20 cellular contexts compared by ENCODE assay signal in genomic region chr20:24502661-24503060, GRCh38. TPM values are rescaled to one million over a fixed set of nuclear protein-coding genes. Genes with fewer than 3 reads are reported as not detected.
DNase-seq lines count a peak whose midpoint lies in the region; ATAC-seq, FAIRE-seq and TF ChIP-seq lines count a peak whose summit lies in the region.
"Had no signal": no experiment of that assay in that cellular context is flagged by ENCODE, and none has a peak within 500 bp of the region (broad histone marks: within the 10 kb centered on the region; RNA-seq: fewer than 3 reads in every experiment).

No MANE protein-coding gene starts in this region.

- H3K27ac Mint-ChIP-seq in astrocyte (ENCODE audit: unreplicated experiment) (peak overlapping the region; percentile 99), mesothelial cell of epicardium (peak overlapping the region; percentile 86)
- H3K27ac Mint-ChIP-seq: CD4-positive, alpha-beta T cell; dendritic cell treated with granulocyte-macrophage colony-stimulating factor and Interleukin-4, amounts not matched to agents 40 ng/mL and 50 ng/mL, for 4 days; stimulated activated naive B cell treated with anti-CD40 and anti-IgM and Interleukin-4, amounts not matched to agents 10 μg/mL and 1 μg/mL and 100 μg/mL, for 72 hours had no signal

- peaks cover 26% of the 10 kb centered on the region for H3K4me1 ChIP-seq in astrocyte (ENCODE audit: insufficient read depth, low read length)

- H3K79me2 ChIP-seq in astrocyte (ENCODE audit: insufficient read depth, low read length) = peaks cover 2% of the 10 kb centered on the region

- peaks cover 47% of the 10 kb centered on the region for H3K4me1 Mint-ChIP-seq in astrocyte (ENCODE audit: low read depth, unreplicated experiment)
- peaks cover 28% of the 10 kb centered on the region for H3K4me1 Mint-ChIP-seq in mesothelial cell of epicardium
- H3K4me1 Mint-ChIP-seq: stimulated activated naive B cell treated with anti-CD40 and anti-IgM and Interleukin-4, amounts not matched to agents 10 μg/mL and 1 μg/mL and 100 μg/mL, for 72 hours had no signal

- H3K9me3 Mint-ChIP-seq in astrocyte (ENCODE audit: unreplicated experiment) (no peaks in the 10 kb centered on the region), mesothelial cell of epicardium (no peaks in the 10 kb centered on the region)
- H3K9me3 Mint-ChIP-seq: CD4-positive, alpha-beta T cell; dendritic cell treated with granulocyte-macrophage colony-stimulating factor and Interleukin-4, amounts not matched to agents 40 ng/mL and 50 ng/mL, for 4 days; stimulated activated naive B cell treated with anti-CD40 and anti-IgM and Interleukin-4, amounts not matched to agents 10 μg/mL and 1 μg/mL and 100 μg/mL, for 72 hours had no signal

- H3K4me2 ChIP-seq in astrocyte (ENCODE audit: low read length) = peak overlapping the region; percentile 81

- H4K20me1 ChIP-seq in astrocyte (ENCODE audit: insufficient read depth, low read length) = peaks cover 5% of the 10 kb centered on the region

- H3K27me3 Mint-ChIP-seq in astrocyte (ENCODE audit: low read depth, unreplicated experiment) (no peaks in the 10 kb centered on the region), mesothelial cell of epicardium (ENCODE audit: low read depth) (no peaks in the 10 kb centered on the region)
- H3K27me3 Mint-ChIP-seq: CD4-positive, alpha-beta T cell had no signal

- H3K4me3 ChIP-seq in astrocyte (ENCODE audit: insufficient read depth, low read depth, low read length) (peak overlapping the region; percentile 27), fibroblast of the aortic adventitia (ENCODE audit: low read depth, low read length) (no peak overlapping the region)
- H3K4me3 ChIP-seq: SK-N-MC had no signal

- TF ChIP-seq CTCF in astrocyte (IDR thresholded peaks at IDR 0.05; ENCODE audit: insufficient read depth, low read depth, low read length) = no peak
- TF ChIP-seq CTCF in fibroblast of the aortic adventitia (IDR thresholded peaks at IDR 0.05; ENCODE audit: insufficient read depth, low read length) = no peak
- TF ChIP-seq CTCF in mesothelial cell of epicardium (IDR thresholded peaks at IDR 0.05; ENCODE audit: unreplicated experiment) = no peak

- no peaks in the 10 kb centered on the region for H3K9me3 ChIP-seq in astrocyte (ENCODE audit: insufficient read depth, low read depth, low read length)

- H2AFZ ChIP-seq in astrocyte (ENCODE audit: low read depth, low read length) = peak overlapping the region; percentile 19

- ATAC-seq in HG02571 (IDR thresholded peaks at IDR 0.05; ENCODE audit: unreplicated experiment) = no peak
- ATAC-seq: stimulated activated naive B cell treated with anti-CD40 and anti-IgM and Interleukin-4, amounts not matched to agents 10 μg/mL and 1 μg/mL and 100 μg/mL, for 72 hours had no signal

- no peaks in the 10 kb centered on the region for H3K36me3 ChIP-seq in astrocyte (ENCODE audit: insufficient read depth, low read length)

- peak overlapping the region; percentile 47 for H3K4me3 Mint-ChIP-seq in astrocyte (ENCODE audit: unreplicated experiment)
- H3K4me3 Mint-ChIP-seq in mesothelial cell of epicardium = no peak overlapping the region
- H3K4me3 Mint-ChIP-seq: CD4-positive, alpha-beta T cell; dendritic cell treated with granulocyte-macrophage colony-stimulating factor and Interleukin-4, amounts not matched to agents 40 ng/mL and 50 ng/mL, for 4 days; stimulated activated naive B cell treated with anti-CD40 and anti-IgM and Interleukin-4, amounts not matched to agents 10 μg/mL and 1 μg/mL and 100 μg/mL, for 72 hours had no signal

- FAIRE-seq in astrocyte (lab: Jason Lieb, UNC) = peak; percentile 13

- no peaks in the 10 kb centered on the region for H3K27me3 ChIP-seq in astrocyte (ENCODE audit: insufficient read depth, low read length)

- peak; percentile 16 for DNase-seq in A172 (ENCODE audit: low spot score)
- DNase-seq in astrocyte (ENCODE audit: low read depth) = peak; percentile 42
- peak; percentile 44 for DNase-seq in fibroblast of the aortic adventitia (ENCODE audit: low read depth)
- no peak for DNase-seq in mesothelial cell of epicardium (ENCODE audit: low spot score in 2 of 2, unreplicated experiment in 2 of 2)
- DNase-seq in GM19238 (ENCODE audit: insufficient read length, low spot score) = no peak
- no peak for DNase-seq in activated CD4-positive, alpha-beta T cell treated with anti-CD3 and anti-CD28 coated beads, Interleukin-2, amount 50 U/mL, for 1 hour
- no peak for DNase-seq in COR-L47 (lab: John Stamatoyannopoulos, UW)
- DNase-seq: ACHN; CD4-positive, alpha-beta T cell; Karpas-422; NCI-H1092; NCI-H69; OCI-M1; stimulated activated naive B cell treated with anti-CD40 and anti-IgM and Interleukin-4, amounts not matched to agents 10 μg/mL and 1 μg/mL and 100 μg/mL, for 72 hours; T-helper 9 cell; trophoblast cell had no signal

- peak overlapping the region; percentile 81 for H3K9ac ChIP-seq in astrocyte (ENCODE audit: low read length)

- H3K27ac ChIP-seq in astrocyte (ENCODE audit: low read depth, low read length) = peak overlapping the region; percentile 95
- H3K27ac ChIP-seq: SK-N-MC had no signal

- H3K36me3 Mint-ChIP-seq in astrocyte (ENCODE audit: low read depth, unreplicated experiment) (peaks cover 4% of the 10 kb centered on the region), mesothelial cell of epicardium (no peaks in the 10 kb centered on the region)
- H3K36me3 Mint-ChIP-seq: stimulated activated naive B cell treated with anti-CD40 and anti-IgM and Interleukin-4, amounts not matched to agents 10 μg/mL and 1 μg/mL and 100 μg/mL, for 72 hours had no signal

RNA-seq across cellular contexts. Expression of gene SYNDIG1, which starts 33.2 kb away (rescaled TPM):
- 4.9 and 5.2 TPM in 2 replicates for total RNA-seq in A172 (2014; rRNA removed; shearing (Covaris generic))
- total RNA-seq in astrocyte = 5.7 and 8.7 TPM in 2 replicates
- 0.25 and 1.6 TPM in 2 replicates for total RNA-seq in fibroblast of the aortic adventitia (ENCODE audit: low replicate concordance)
- 0.80 to 1.6 TPM (median 0.90 TPM) in 3 replicates for total RNA-seq in mesothelial cell of epicardium
- total RNA-seq: CD4-positive, alpha-beta T cell; pulmonary artery endothelial cell had no signal

Comparison
In these comparisons a context has a peak if more than half of its experiments do, and no peak if none do; other contexts are left out.
1. DNase-seq: peak in A172 (single experiment), astrocyte (single experiment) and fibroblast of the aortic adventitia (single experiment); none in mesothelial cell of epicardium (0 of 2), GM19238 (single experiment), activated CD4-positive, alpha-beta T cell treated with anti-CD3 and anti-CD28 coated beads, Interleukin-2, amount 50 U/mL, for 1 hour (single experiment) and COR-L47 (single experiment).